8 cellular contexts compared by ENCODE assay signal in genomic region chr2:221969087-221969829, GRCh38.
DNase-seq lines count a peak whose midpoint lies in the region; ATAC-seq and TF ChIP-seq lines count a peak whose summit lies in the region.

No MANE protein-coding gene starts in this region.

- no TSS peak for BruUV-seq in Calu3 (replicated peaks; lab: Mats Ljungman, UMichigan)

- no peaks in the 10 kb centered on the region for H3K4me1 Mint-ChIP-seq in Calu3 (ENCODE audit: low read depth, unreplicated experiment)

- intact Hi-C loops in Calu3 (cut with micrococcal nuclease; ENCODE audit: unreplicated experiment) = loop anchor here (2.0 to 10.0 kb wide), 4 partner anchors 332 to 1804 kb away; no protein-coding TSS in a partner anchor
- intact Hi-C loops in sciatic nerve (cut with DNase I) = no loop called here

- H3K9me3 Mint-ChIP-seq in Calu3 (ENCODE audit: low read depth, unreplicated experiment) = no peaks in the 10 kb centered on the region

- H3K27me3 Mint-ChIP-seq in Calu3 (ENCODE audit: unreplicated experiment) = peaks cover 9% of the 10 kb centered on the region

- no peak overlapping the region for H3K27ac Mint-ChIP-seq in Calu3 (ENCODE audit: unreplicated experiment)

- TF ChIP-seq CTCF in Calu3 (IDR thresholded peaks at IDR 0.05; ENCODE audit: unreplicated experiment) = peak; percentile 65

- peak; percentile 38 for DNase-seq in Calu3
- DNase-seq in LHCN-M2 (ENCODE audit: low read depth) = peak; percentile 47
- DNase-seq in SKM-1 (lab: John Stamatoyannopoulos, UW; ENCODE audit: unreplicated experiment) = peak; percentile 7
- peak; percentile 53 for DNase-seq in glomerular visceral epithelial cell (ENCODE audit: extremely low spot score)
- no peak for DNase-seq in sciatic nerve (ENCODE audit: low spot score)
- DNase-seq in cortex of kidney (lab: John Stamatoyannopoulos, UW) = no peak

- H3K4me3 Mint-ChIP-seq in Calu3 (ENCODE audit: low read depth, unreplicated experiment) = no peak overlapping the region

- CTCF ChIA-PET in Calu3 (lab: Charles Lee) = no interaction called here

- no peaks in the 10 kb centered on the region for H3K36me3 Mint-ChIP-seq in Calu3 (ENCODE audit: insufficient read depth, unreplicated experiment)

- ATAC-seq in GM19372 (IDR thresholded peaks at IDR 0.05; ENCODE audit: low read depth, unreplicated experiment) = peak; percentile 70
- ATAC-seq in sciatic nerve = peak; percentile 75
- ATAC-seq in GM21526 (IDR thresholded peaks at IDR 0.05; ENCODE audit: low FRiP score, unreplicated experiment) = no peak

Comparison
In these comparisons a context has a peak if more than half of its experiments do, and no peak if none do; other contexts are left out.
1. DNase-seq: peak in Calu3 (single experiment), LHCN-M2 (single experiment), SKM-1 (single experiment) and glomerular visceral epithelial cell (single experiment); none in sciatic nerve (single experiment) and cortex of kidney (single experiment).